ENCODE assay signal across 1 cellular context in genomic region chr1:229557913-229558414, GRCh38.
TF ChIP-seq lines count a peak whose summit lies in the region.

No MANE protein-coding gene starts in this region.

TF ChIP-seq in K562, 482 proteins besides CTCF, POLR2A, EP300 and RAD21 (continued from another document):
- no peak for TF ChIP-seq PKNOX1 (IDR thresholded peaks at IDR 0.05)
- TF ChIP-seq, protein P1, sequence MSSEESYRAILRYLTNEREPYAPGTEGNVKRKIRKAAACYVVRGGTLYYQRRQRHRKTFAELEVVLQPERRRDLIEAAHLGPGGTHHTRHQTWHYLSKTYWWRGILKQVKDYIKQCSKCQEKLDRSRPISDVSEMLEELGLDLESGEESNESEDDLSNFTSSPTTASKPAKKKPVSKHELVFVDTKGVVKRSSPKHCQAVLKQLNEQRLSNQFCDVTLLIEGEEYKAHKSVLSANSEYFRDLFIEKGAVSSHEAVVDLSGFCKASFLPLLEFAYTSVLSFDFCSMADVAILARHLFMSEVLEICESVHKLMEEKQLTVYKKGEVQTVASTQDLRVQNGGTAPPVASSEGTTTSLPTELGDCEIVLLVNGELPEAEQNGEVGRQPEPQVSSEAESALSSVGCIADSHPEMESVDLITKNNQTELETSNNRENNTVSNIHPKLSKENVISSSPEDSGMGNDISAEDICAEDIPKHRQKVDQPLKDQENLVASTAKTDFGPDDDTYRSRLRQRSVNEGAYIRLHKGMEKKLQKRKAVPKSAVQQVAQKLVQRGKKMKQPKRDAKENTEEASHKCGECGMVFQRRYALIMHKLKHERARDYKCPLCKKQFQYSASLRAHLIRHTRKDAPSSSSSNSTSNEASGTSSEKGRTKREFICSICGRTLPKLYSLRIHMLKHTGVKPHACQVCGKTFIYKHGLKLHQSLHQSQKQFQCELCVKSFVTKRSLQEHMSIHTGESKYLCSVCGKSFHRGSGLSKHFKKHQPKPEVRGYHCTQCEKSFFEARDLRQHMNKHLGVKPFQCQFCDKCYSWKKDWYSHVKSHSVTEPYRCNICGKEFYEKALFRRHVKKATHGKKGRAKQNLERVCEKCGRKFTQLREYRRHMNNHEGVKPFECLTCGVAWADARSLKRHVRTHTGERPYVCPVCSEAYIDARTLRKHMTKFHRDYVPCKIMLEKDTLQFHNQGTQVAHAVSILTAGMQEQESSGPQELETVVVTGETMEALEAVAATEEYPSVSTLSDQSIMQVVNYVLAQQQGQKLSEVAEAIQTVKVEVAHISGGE (CRISPR knock-in tag; IDR thresholded peaks at IDR 0.05) = peak in 1 of 3 experiments; percentile 38; a peak in 2 of 6 replicates
- TF ChIP-seq E2F6 (IDR thresholded peaks at IDR 0.05; ENCODE audit: borderline replicate concordance in 1 of 2, extremely low read depth in 1 of 2, insufficient read depth in 1 of 2, insufficient read length in 1 of 2, low read depth in 1 of 2, low read length in 1 of 2, poor library complexity in 1 of 2, severe bottlenecking in 1 of 2) = peak in 1 of 2 experiments; percentile 49
- peak; percentile 36; the same call in 1 of the 2 replicates for TF ChIP-seq KAT7 (CRISPR knock-in tag; IDR thresholded peaks at IDR 0.05; ENCODE audit: borderline replicate concordance)
- 0 out of 2 replicates have a peak, but pooled peaks have one; percentile 10 for TF ChIP-seq ZNF592 (IDR thresholded peaks at IDR 0.05)
- peak; percentile 51; the same call in 1 of the 2 replicates for TF ChIP-seq ETS1 (conservative IDR thresholded peaks at IDR 0.05; ENCODE audit: control insufficient read depth, low read depth, low read length)
- no peak for TF ChIP-seq JUN (IDR thresholded peaks at IDR 0.05; ENCODE audit: borderline replicate concordance, low read depth, low read length)
- TF ChIP-seq JUN (CRISPR knock-in tag; IDR thresholded peaks at IDR 0.05; ENCODE audit: borderline replicate concordance) = no peak
